ENCODE assay signal across 29 cellular contexts in genomic region chr5:73126381-73126780, GRCh38. TPM values are rescaled to one million over a fixed set of nuclear protein-coding genes. Genes with fewer than 3 reads are reported as not detected.
DNase-seq lines count a peak whose midpoint lies in the region; ATAC-seq and TF ChIP-seq lines count a peak whose summit lies in the region.
"Had no signal": no experiment of that assay in that cellular context is flagged by ENCODE, and none has a peak within 500 bp of the region (broad histone marks: within the 10 kb centered on the region; RNA-seq: fewer than 3 reads in every experiment).

No MANE protein-coding gene starts in this region.

- H3K27ac ChIP-seq in OCI-LY7 (ENCODE audit: low read depth, low read length, poor library complexity, severe bottlenecking) (no peak overlapping the region), PC-3 (ENCODE audit: low read length) (no peak overlapping the region)
- H3K27ac ChIP-seq: foreskin keratinocyte, neutrophil, PC-9, stomach, upper lobe of right lung had no signal

- BruUV-seq in OCI-LY7 (replicated peaks; lab: Mats Ljungman, UMichigan) (no TSS peak), PC-3 (replicated peaks; lab: Mats Ljungman, UMichigan) (no TSS peak)

- no peaks in the 10 kb centered on the region for H3K79me2 ChIP-seq in OCI-LY7 (ENCODE audit: insufficient read depth, low read depth, low read length)
- no peaks in the 10 kb centered on the region for H3K79me2 ChIP-seq in PC-3 (ENCODE audit: low read length)

- H3K9me2 ChIP-seq in OCI-LY7 (ENCODE audit: insufficient read depth, low read length), result no peaks in the 10 kb centered on the region
- H3K9me2 ChIP-seq in PC-3 (replicated peaks; ENCODE audit: low read length), result no peaks in the 10 kb centered on the region

- DNase-seq in Ammon's horn (ENCODE audit: low spot score) (peak; percentile 83), OCI-LY7 (ENCODE audit: low spot score) (peak; percentile 37), fibroblast of peridontal ligament (ENCODE audit: extremely low read depth) (peak; percentile 8), nucleus accumbens (lab: John Stamatoyannopoulos, UW) (peak in 44 of 56 donors; percentile 5 to 80 (median 48)), PC-3 (no peak), D341Med (ENCODE audit: low spot score) (no peak)
- DNase-seq in stimulated activated CD4-positive, alpha-beta T cell treated with anti-CD3 and anti-CD28 coated beads, Interleukin-4, amount 100 ng/mL, for 4 hours, result no peak
- DNase-seq: activated CD4-positive, alpha-beta T cell treated with anti-CD3 and anti-CD28 coated beads for 36 hours; activated naive CD4-positive, alpha-beta T cell treated with anti-CD3 and anti-CD28 coated beads for 36 hours; activated T-cell treated with anti-CD3 and anti-CD28 coated beads, Interleukin-2, amount 50 U/mL, for 72 hours; aorta; BE2C; DND-41; foreskin keratinocyte; NCI-H146; PC-9; SIG-M5; stimulated activated CD4-positive, alpha-beta T cell treated with anti-CD3 and anti-CD28 coated beads, Interleukin-12 subunit alpha, Interleukin-12 subunit beta, amount 100 ng/mL, for 4 hours; stomach; T-cell; upper lobe of right lung had no signal

- TF ChIP-seq CTCF in OCI-LY7 (conservative IDR thresholded peaks at IDR 0.05; ENCODE audit: low read length), result no peak
- no peak for TF ChIP-seq CTCF in PC-3 (conservative IDR thresholded peaks at IDR 0.05; ENCODE audit: low read depth, low read length)

- H3K9ac ChIP-seq in PC-3 (ENCODE audit: low read length), result no peak overlapping the region

- H2AFZ ChIP-seq in OCI-LY7 (ENCODE audit: low read length) (peak overlapping the region; percentile 81), PC-3 (ENCODE audit: low read length) (no peak overlapping the region)
- H2AFZ ChIP-seq: GM23338, PC-9 had no signal

- H3K4me3 ChIP-seq in OCI-LY7 (ENCODE audit: low read depth, low read length, poor library complexity, severe bottlenecking), result no peak overlapping the region
- H3K4me3 ChIP-seq in PC-3 (ENCODE audit: low read length), result no peak overlapping the region
- H3K4me3 ChIP-seq: GM23338, lung, PC-9, stomach, upper lobe of right lung had no signal

- intact Hi-C loops in OCI-LY7 (cut with micrococcal nuclease; ENCODE audit: unreplicated experiment) (no loop called here), PC-3 (cut with micrococcal nuclease) (no loop called here)

- peaks cover 21% of the 10 kb centered on the region for H3K4me1 ChIP-seq in OCI-LY7 (ENCODE audit: insufficient read depth, low read length, poor library complexity, severe bottlenecking)
- H3K4me1 ChIP-seq in PC-3 (ENCODE audit: insufficient read depth, low read length), result peaks cover 20% of the 10 kb centered on the region
- H3K4me1 ChIP-seq: BE2C had no signal

- no peaks in the 10 kb centered on the region for H3F3A ChIP-seq in PC-3 (ENCODE audit: low read length, unreplicated experiment)

- no peak for ATAC-seq in PC-3
- no peak for ATAC-seq in HG03095 (IDR thresholded peaks at IDR 0.05; ENCODE audit: unreplicated experiment)
- ATAC-seq: activated CD4-positive, alpha-beta T cell treated with anti-CD3 and anti-CD28 coated beads for 36 hours; activated T-cell treated with anti-CD3 and anti-CD28 coated beads, Interleukin-2, amount 50 U/mL, for 72 hours; foreskin keratinocyte; GM23338; T-cell; upper lobe of right lung had no signal

- H3K4me2 ChIP-seq in OCI-LY7 (ENCODE audit: low read length) (peak overlapping the region; percentile 10; the same call in 1 of the 2 replicates), PC-3 (ENCODE audit: low read length) (no peak overlapping the region)
- H3K4me2 ChIP-seq: GM23338, PC-9 had no signal

- no peaks in the 10 kb centered on the region for H3K27me3 ChIP-seq in PC-3 (ENCODE audit: low read length)
- H3K27me3 ChIP-seq: foreskin keratinocyte had no signal

- no peaks in the 10 kb centered on the region for H3K36me3 ChIP-seq in OCI-LY7 (ENCODE audit: insufficient read depth, low read length)
- H3K36me3 ChIP-seq in PC-3 (ENCODE audit: low read depth, low read length), result no peaks in the 10 kb centered on the region
- H3K36me3 ChIP-seq: BE2C, neutrophil, stomach, upper lobe of right lung had no signal

- no peaks in the 10 kb centered on the region for H3K9me3 ChIP-seq in OCI-LY7 (ENCODE audit: low read length)
- no peaks in the 10 kb centered on the region for H3K9me3 ChIP-seq in PC-3 (ENCODE audit: low read length)
- H3K9me3 ChIP-seq: BE2C, neutrophil, stomach, upper lobe of right lung had no signal

- POLR2A ChIA-PET in OCI-LY7 (lab: Charles Lee), result interaction anchor here (0.7 to 1.1 kb wide), 2 partner anchors 20 to 35 kb away, joined by 3 to 6 read pairs; no protein-coding TSS in a partner anchor
- POLR2A ChIA-PET in PC-3 (lab: Charles Lee; ENCODE audit: unreplicated experiment), result no interaction called here

- no peaks in the 10 kb centered on the region for H4K20me1 ChIP-seq in OCI-LY7 (ENCODE audit: insufficient read depth, low read length)
- H4K20me1 ChIP-seq in PC-3 (ENCODE audit: low read length), result no peaks in the 10 kb centered on the region

- CTCF ChIA-PET in OCI-LY7 (lab: Charles Lee; ENCODE audit: unreplicated experiment), result interaction anchor here (0.9 kb wide), 1 partner anchor 8 kb away, joined by 3 read pairs; no protein-coding TSS in a partner anchor
- CTCF ChIA-PET in PC-3 (lab: Charles Lee), result no interaction called here

RNA-seq across cellular contexts. Expression of gene TMEM171, which starts 6.0 kb away (rescaled TPM):
- total RNA-seq in OCI-LY7 (2014; rRNA removed; shearing (Covaris generic)), result not detected in 2 replicates
- total RNA-seq in OCI-LY7 (2022), result not detected in 2 replicates
- 1.8 and 2.4 TPM in 2 replicates for total RNA-seq in PC-3 (2014; rRNA removed)
- total RNA-seq: activated CD4-positive, alpha-beta T cell treated with anti-CD3 and anti-CD28 coated beads for 36 hours; activated CD8-positive, alpha-beta memory T cell treated with anti-CD3 and anti-CD28 coated beads for 36 hours; activated naive CD4-positive, alpha-beta T cell treated with anti-CD3 and anti-CD28 coated beads for 36 hours; activated T-cell treated with anti-CD3 and anti-CD28 coated beads, Interleukin-2, amount 50 U/mL, for 72 hours; aorta; cardiac septum had no signal

RNA-seq across cellular contexts. Expression of gene TMEM174, which starts 46.6 kb away (rescaled TPM):
- not detected in 2 replicates for total RNA-seq in OCI-LY7 (2014; rRNA removed; shearing (Covaris generic))
- 0.25 TPM in 1 of 2 replicates, not detected in the other for total RNA-seq in OCI-LY7 (2022)
- not detected in 2 replicates for total RNA-seq in PC-3 (2014; rRNA removed)
- total RNA-seq: activated CD4-positive, alpha-beta T cell treated with anti-CD3 and anti-CD28 coated beads for 36 hours; activated CD8-positive, alpha-beta memory T cell treated with anti-CD3 and anti-CD28 coated beads for 36 hours; activated naive CD4-positive, alpha-beta T cell treated with anti-CD3 and anti-CD28 coated beads for 36 hours; activated T-cell treated with anti-CD3 and anti-CD28 coated beads, Interleukin-2, amount 50 U/mL, for 72 hours; aorta; cardiac septum; dermis microvascular lymphatic vessel endothelial cell; foreskin keratinocyte; GM23338; lung; myocyte; PC-9; stomach; T-cell; upper lobe of right lung had no signal

Comparison
In these comparisons a context has a peak if more than half of its experiments do, and no peak if none do; other contexts are left out.
1. DNase-seq: peak in Ammon's horn (single experiment), OCI-LY7 (single experiment), fibroblast of peridontal ligament (single experiment) and nucleus accumbens (44 of 56); none in PC-3 (single experiment), stimulated activated CD4-positive, alpha-beta T cell treated with anti-CD3 and anti-CD28 coated beads, Interleukin-4, amount 100 ng/mL, for 4 hours (0 of 2) and D341Med (single experiment).